ENCODE assay signal across 8 cellular contexts in the genomic region with DNA sequence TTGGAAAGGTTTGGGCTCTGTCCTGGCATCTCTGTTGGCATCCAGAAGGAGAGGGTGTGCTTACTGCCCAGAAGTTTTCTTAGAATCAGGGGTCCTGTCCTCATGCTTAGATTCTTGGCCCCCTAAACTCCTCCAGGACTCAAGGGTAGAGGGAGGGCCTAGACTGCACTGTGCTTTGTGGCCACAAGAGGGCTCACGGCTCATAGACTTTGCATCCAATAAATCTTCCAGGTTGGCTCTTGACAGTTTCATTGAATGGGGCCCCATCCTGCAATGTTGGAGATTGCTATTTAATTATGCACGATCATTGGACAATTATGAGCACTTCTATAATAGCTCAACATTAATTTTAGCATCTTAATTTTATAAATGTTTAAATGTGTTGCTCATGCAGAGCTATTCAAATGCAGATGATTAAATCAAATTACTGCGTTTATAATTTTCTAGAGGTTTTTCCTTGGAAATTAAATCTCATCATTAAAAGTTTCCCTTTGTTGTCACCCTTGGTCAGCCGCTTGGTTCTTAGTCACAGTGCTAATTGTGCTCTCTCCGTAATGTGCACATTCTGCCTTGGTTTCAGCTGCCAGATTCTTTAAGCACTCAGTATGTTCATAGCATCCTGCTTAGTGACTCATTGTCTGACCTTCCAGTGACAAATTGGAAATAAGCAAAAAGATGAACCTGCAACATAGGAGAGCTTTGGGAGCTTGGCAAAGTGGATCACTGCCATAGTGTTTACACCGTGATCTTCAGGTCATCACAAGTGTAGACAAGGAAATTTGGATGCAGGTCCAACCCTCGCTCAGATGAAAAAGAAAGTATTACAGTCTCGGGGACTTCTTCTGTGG. TPM values are rescaled to one million over a fixed set of nuclear protein-coding genes. Genes with fewer than 3 reads are reported as not detected.
DNase-seq lines count a peak whose midpoint lies in the region; ATAC-seq lines count a peak whose summit lies in the region.

No MANE protein-coding gene starts in this region.

- H3K36me3 ChIP-seq in GM23248 (ENCODE audit: low read depth): no peaks in the 10 kb centered on the region

- no peaks in the 10 kb centered on the region for H3K9me3 ChIP-seq in GM23248 (ENCODE audit: low read depth)

- WGBS in GM23248 (ENCODE audit: low coverage in 1 of 2, low lambda C conversion rate in 2 of 2, missing lambda C conversion rate in 2 of 2), 2 experiments: 0 to 2% methylated on average over 8 of the region's 8 CpGs

- peak overlapping the region; percentile 50 for H3K9ac ChIP-seq in GM23248

- H3K4me2 ChIP-seq in GM23248 (ENCODE audit: unreplicated experiment): peak overlapping the region; percentile 90

- H3K4me3 ChIP-seq in GM23248: peak overlapping the region; percentile 55

- no peak overlapping the region for H3K4me3 Mint-ChIP-seq in activated CD4-positive, alpha-beta T cell treated with anti-CD3 and anti-CD28 coated beads for 36 hours

- H3K36me3 Mint-ChIP-seq in activated CD4-positive, alpha-beta T cell treated with anti-CD3 and anti-CD28 coated beads for 36 hours (ENCODE audit: low read depth): no peaks in the 10 kb centered on the region

- ATAC-seq in activated CD4-positive, alpha-beta T cell treated with anti-CD3 and anti-CD28 coated beads for 36 hours: no peak

- H3K27ac Mint-ChIP-seq in activated CD4-positive, alpha-beta T cell treated with anti-CD3 and anti-CD28 coated beads for 36 hours: no peak overlapping the region

- in situ Hi-C loops in GM23248 (cut with MboI): loop anchor here (10.0 kb wide), 1 partner anchor 321 kb away; no protein-coding TSS in a partner anchor

- no peaks in the 10 kb centered on the region for H3K9me3 Mint-ChIP-seq in activated CD4-positive, alpha-beta T cell treated with anti-CD3 and anti-CD28 coated beads for 36 hours (ENCODE audit: low read depth)

- H3K9me2 ChIP-seq in GM23248 (ENCODE audit: insufficient read depth): no peaks in the 10 kb centered on the region

- H3K27ac ChIP-seq in GM23248: peak overlapping the region; percentile 78

- H3K27me3 Mint-ChIP-seq in activated CD4-positive, alpha-beta T cell treated with anti-CD3 and anti-CD28 coated beads for 36 hours: no peaks in the 10 kb centered on the region

- CTCF ChIA-PET in activated CD4-positive, alpha-beta T cell treated with anti-CD3 and anti-CD28 coated beads for 36 hours (lab: Charles Lee): interaction anchor here (0.9 to 1.1 kb wide), 9 partner anchors 13 to 353 kb away, joined by 3 to 5 read pairs (median 3); no protein-coding TSS in a partner anchor

- H3K79me2 ChIP-seq in GM23248 (ENCODE audit: insufficient read depth): no peaks in the 10 kb centered on the region

- no peaks in the 10 kb centered on the region for H4K20me1 ChIP-seq in GM23248 (ENCODE audit: insufficient read depth)

- POLR2A ChIA-PET in activated CD4-positive, alpha-beta T cell treated with anti-CD3 and anti-CD28 coated beads for 36 hours (lab: Charles Lee): no interaction called here

- no peaks in the 10 kb centered on the region for H3K4me1 Mint-ChIP-seq in activated CD4-positive, alpha-beta T cell treated with anti-CD3 and anti-CD28 coated beads for 36 hours

- peaks cover 36% of the 10 kb centered on the region for H3K4me1 ChIP-seq in GM23248 (ENCODE audit: insufficient read depth)

- peaks cover 53% of the 10 kb centered on the region for H3F3A ChIP-seq in GM23248 (ENCODE audit: insufficient read depth)

- no peak overlapping the region for H2AFZ ChIP-seq in GM23248

- H3K27me3 ChIP-seq in GM23248 (replicated peaks; ENCODE audit: insufficient read depth): no peaks in the 10 kb centered on the region

- intact Hi-C loops in activated CD4-positive, alpha-beta T cell treated with anti-CD3 and anti-CD28 coated beads for 36 hours (cut with DNase I, micrococcal nuclease): loop anchor here (1.0 to 5.0 kb wide), 2 partner anchors 313 to 314 kb away; no protein-coding TSS in a partner anchor

- DNase-seq in activated CD4-positive, alpha-beta T cell treated with anti-CD3 and anti-CD28 coated beads for 36 hours: peak; percentile 57
- no peak for DNase-seq in activated CD4-positive, alpha-beta T cell treated with anti-CD3 and anti-CD28 coated beads for 1 hour
- DNase-seq in GM23248 (peak; percentile 94), NCI-H2171 (lab: John Stamatoyannopoulos, UW) (peak; percentile 18), amniotic stem cell (lab: John Stamatoyannopoulos, UW) (peak; percentile 49), iPS-NIHi11 (ENCODE audit: low spot score) (peak; percentile 78), DMS79 treated with DMSO at 0.1 percent for 48 hours (lab: John Stamatoyannopoulos, UW) (no peak)
- peak; percentile 8 for DNase-seq in stimulated activated CD4-positive, alpha-beta T cell treated with anti-CD3 and anti-CD28 coated beads, Interleukin-1b, Interleukin-23, amount 100 ng/mL, for 48 hours

RNA-seq across cellular contexts. Expression of a gene that starts 33.5 kb away (rescaled TPM):
- not detected for total RNA-seq in activated CD4-positive, alpha-beta T cell treated with anti-CD3 and anti-CD28 coated beads for 36 hours
- 22.5 and 30.0 TPM in 2 replicates for total RNA-seq in GM23248 (2014; rRNA removed; shearing (Covaris generic))
- polyA plus RNA-seq in GM23248 (2016; fragmentation: Nextera tagmentation; extraction: Ambion mirVana): 32.1 and 34.4 TPM in 2 replicates

Comparison
In these comparisons a context has a peak if more than half of its experiments do, and no peak if none do; other contexts are left out.
1. DNase-seq: peak in activated CD4-positive, alpha-beta T cell treated with anti-CD3 and anti-CD28 coated beads for 36 hours (single experiment), GM23248 (single experiment), NCI-H2171 (single experiment), amniotic stem cell (single experiment), iPS-NIHi11 (single experiment) and stimulated activated CD4-positive, alpha-beta T cell treated with anti-CD3 and anti-CD28 coated beads, Interleukin-1b, Interleukin-23, amount 100 ng/mL, for 48 hours (single experiment); none in activated CD4-positive, alpha-beta T cell treated with anti-CD3 and anti-CD28 coated beads for 1 hour (single experiment) and DMS79 treated with DMSO at 0.1 percent for 48 hours (single experiment).
2. RNA of a gene that starts 33.5 kb away (total RNA-seq): 22.5 to 30.0 TPM in GM23248; not detected in activated CD4-positive, alpha-beta T cell treated with anti-CD3 and anti-CD28 coated beads for 36 hours; every median in the first group is over 10 times any median in the second.